8 cellular contexts compared by ENCODE assay signal in the genomic region with DNA sequence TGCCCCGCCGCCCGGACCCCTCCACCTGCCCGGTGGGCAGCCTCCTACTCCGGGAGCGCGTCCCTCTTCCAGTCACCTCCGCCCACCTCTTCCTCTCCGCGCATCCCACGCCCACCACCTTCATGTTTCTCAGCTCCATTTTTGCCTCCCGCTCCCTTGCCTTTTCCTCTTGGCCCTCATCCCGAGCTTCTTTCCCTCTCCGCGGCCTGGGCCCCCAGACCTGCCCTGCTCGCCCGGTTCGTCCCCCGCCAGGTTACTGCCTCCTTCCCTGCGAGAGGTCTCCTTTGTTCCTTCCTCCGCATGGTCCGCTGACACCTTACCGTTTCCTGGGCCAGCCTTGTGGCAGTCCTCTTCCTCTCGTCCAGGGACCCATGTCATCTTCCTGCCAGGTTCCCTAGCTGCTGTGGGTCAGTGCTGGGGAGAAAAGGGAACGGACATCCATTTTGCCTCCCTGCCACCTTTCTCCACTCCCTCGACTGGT. TPM values are rescaled to one million over a fixed set of nuclear protein-coding genes. Genes with fewer than 3 reads are reported as not detected.
DNase-seq lines count a peak whose midpoint lies in the region; ATAC-seq and TF ChIP-seq lines count a peak whose summit lies in the region.

No MANE protein-coding gene starts in this region.

- peak overlapping the region; percentile 86 for H3K4me3 ChIP-seq in CD8-positive, alpha-beta memory T cell (ENCODE audit: low read length)
- H3K4me3 ChIP-seq in WI38 (ENCODE audit: low read depth, low read length) (peak overlapping the region; percentile 97), esophagus (ENCODE audit: low read depth in 1 of 2, low read length in 2 of 2) (peak overlapping the region; percentile 78 to 96)

- 1% methylated on average over 26 of the region's 26 CpGs for WGBS in esophagus, 2 donors

- peaks cover 28 to 42% (median 38%) of the 10 kb centered on the region in 3 donors for H3K4me1 Mint-ChIP-seq in CD8-positive, alpha-beta memory T cell
- peaks cover 38 to 40% of the 10 kb centered on the region in 2 donors for H3K4me1 Mint-ChIP-seq in natural killer cell treated with Interleukin-12 subunit alpha and Interleukin-12 subunit beta and Interleukin-15 and Interleukin-18, amount 100 ng/mL, for 72 hours (ENCODE audit: low read depth in 2 of 2)

- H3K36me3 Mint-ChIP-seq in CD8-positive, alpha-beta memory T cell, result peaks cover 0 to 4% (median 3%) of the 10 kb centered on the region in 3 donors
- no peaks in the 10 kb centered on the region for H3K36me3 Mint-ChIP-seq in natural killer cell treated with Interleukin-12 subunit alpha and Interleukin-12 subunit beta and Interleukin-15 and Interleukin-18, amount 100 ng/mL, for 72 hours

- ATAC-seq in HG03045 (IDR thresholded peaks at IDR 0.05; ENCODE audit: unreplicated experiment), result peak; percentile 23
- peak in 1 of 2 donors; percentile 18 for ATAC-seq in natural killer cell treated with Interleukin-12 subunit alpha and Interleukin-12 subunit beta and Interleukin-15 and Interleukin-18, amount 100 ng/mL, for 72 hours

- CTCF ChIA-PET in CD8-positive, alpha-beta memory T cell (lab: Charles Lee), result interaction anchor here (1.1 kb wide), 1 partner anchor 13 kb away, joined by 3 read pairs; no protein-coding TSS in a partner anchor

- H3K27me3 ChIP-seq in CD8-positive, alpha-beta memory T cell (ENCODE audit: insufficient read depth, low read length, poor library complexity, severe bottlenecking), result no peaks in the 10 kb centered on the region
- no peaks in the 10 kb centered on the region for H3K27me3 ChIP-seq in esophagus (ENCODE audit: control insufficient read depth in 1 of 2, insufficient read depth in 2 of 2, low read length in 2 of 2)

- H3K9me3 ChIP-seq in CD8-positive, alpha-beta memory T cell (ENCODE audit: low read length), result no peaks in the 10 kb centered on the region
- H3K9me3 ChIP-seq in esophagus (ENCODE audit: control insufficient read depth in 2 of 2, insufficient read depth in 1 of 2, low read depth in 1 of 2, low read length in 1 of 2), result no peaks in the 10 kb centered on the region

- no peaks in the 10 kb centered on the region for H3K27me3 Mint-ChIP-seq in CD8-positive, alpha-beta memory T cell
- no peaks in the 10 kb centered on the region for H3K27me3 Mint-ChIP-seq in natural killer cell treated with Interleukin-12 subunit alpha and Interleukin-12 subunit beta and Interleukin-15 and Interleukin-18, amount 100 ng/mL, for 72 hours

- TF ChIP-seq CTCF in WI38 (IDR thresholded peaks at IDR 0.05; ENCODE audit: low read depth, low read length), result no peak

- no peaks in the 10 kb centered on the region for H3K9me3 Mint-ChIP-seq in CD8-positive, alpha-beta memory T cell
- H3K9me3 Mint-ChIP-seq in natural killer cell treated with Interleukin-12 subunit alpha and Interleukin-12 subunit beta and Interleukin-15 and Interleukin-18, amount 100 ng/mL, for 72 hours, result no peaks in the 10 kb centered on the region

- H3K4me3 Mint-ChIP-seq in CD8-positive, alpha-beta memory T cell, result peak overlapping the region; percentile 76 to 96 (median 88)
- H3K4me3 Mint-ChIP-seq in natural killer cell treated with Interleukin-12 subunit alpha and Interleukin-12 subunit beta and Interleukin-15 and Interleukin-18, amount 100 ng/mL, for 72 hours, result peak overlapping the region; percentile 95

- peak overlapping the region; percentile 61 to 98 (median 90) for H3K27ac Mint-ChIP-seq in CD8-positive, alpha-beta memory T cell
- peak overlapping the region; percentile 58 to 84 for H3K27ac Mint-ChIP-seq in natural killer cell treated with Interleukin-12 subunit alpha and Interleukin-12 subunit beta and Interleukin-15 and Interleukin-18, amount 100 ng/mL, for 72 hours

- H3K4me1 ChIP-seq in CD8-positive, alpha-beta memory T cell (ENCODE audit: insufficient read depth, low read length), result peaks cover 18% of the 10 kb centered on the region
- peaks cover 2 to 21% of the 10 kb centered on the region in 2 donors for H3K4me1 ChIP-seq in esophagus (ENCODE audit: control insufficient read depth in 2 of 2, insufficient read depth in 2 of 2, low read length in 1 of 2)

- DNase-seq in CD8-positive, alpha-beta memory T cell, result no peak
- DNase-seq in natural killer cell treated with Interleukin-12 subunit alpha and Interleukin-12 subunit beta and Interleukin-15 and Interleukin-18, amount 100 ng/mL, for 72 hours (ENCODE audit: low spot score), result peak; percentile 67
- DNase-seq in NCI-H2196 treated with DMSO at 0.1 percent for 48 hours (lab: John Stamatoyannopoulos, UW; ENCODE audit: unreplicated experiment) (no peak), NCI-H446 (lab: John Stamatoyannopoulos, UW) (no peak), NCI-H1930 (lab: John Stamatoyannopoulos, UW) (no peak)

- H3K36me3 ChIP-seq in CD8-positive, alpha-beta memory T cell (ENCODE audit: insufficient read depth, low read length), result no peaks in the 10 kb centered on the region
- peaks cover 0 to 9% of the 10 kb centered on the region in 2 donors for H3K36me3 ChIP-seq in esophagus (ENCODE audit: control insufficient read depth in 2 of 2, insufficient read depth in 2 of 2, low read length in 1 of 2)

- H3K27ac ChIP-seq in CD8-positive, alpha-beta memory T cell (ENCODE audit: low read depth, low read length), result peak overlapping the region; percentile 58
- H3K27ac ChIP-seq in esophagus (ENCODE audit: low read depth in 2 of 2, low read length in 1 of 2), result peak overlapping the region; percentile 68 to 89

- POLR2A ChIA-PET in CD8-positive, alpha-beta memory T cell (lab: Charles Lee), result interaction anchor here (0.8 to 2.0 kb wide), 4 partner anchors 273 to 347 kb away, joined by 3 to 6 read pairs (median 4); a partner anchor contains a TSS

RNA-seq across cellular contexts. Expression of a gene that starts 0.6 kb away (rescaled TPM):
- total RNA-seq in CD8-positive, alpha-beta memory T cell, result 10 to 100 TPM; 32.9 to 33.3 TPM
- polyA plus RNA-seq in CD8-positive, alpha-beta memory T cell, result 14.2 TPM
- 100 to 1,000 TPM in 1 of 2 donors, 10 to 100 TPM in 1; 50.6 to 173 TPM for polyA plus RNA-seq in esophagus
- total RNA-seq in natural killer cell treated with Interleukin-12 subunit alpha and Interleukin-12 subunit beta and Interleukin-15 and Interleukin-18, amount 100 ng/mL, for 72 hours, result 10 to 100 TPM; 39.1 to 60.3 TPM
